In the genomic region with DNA sequence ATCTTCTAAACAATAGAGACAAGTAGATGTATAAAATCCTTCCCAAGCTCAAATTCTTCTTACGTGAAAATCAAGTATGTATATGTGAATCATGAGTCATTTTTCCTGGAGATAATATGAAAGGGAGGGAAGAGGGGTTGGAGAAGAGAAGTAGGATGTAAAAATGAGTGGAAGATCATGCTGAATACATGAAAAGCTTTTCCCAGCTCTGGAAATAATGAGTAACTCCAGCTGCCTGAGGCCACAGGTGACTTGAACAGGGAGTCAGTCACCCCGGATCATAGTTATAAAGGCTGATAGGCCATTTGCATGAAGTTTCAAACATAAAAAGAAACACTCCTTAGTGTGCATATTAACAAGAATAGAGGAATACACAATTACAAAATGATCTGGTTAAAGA, we compare ENCODE assay signal across 19 cellular contexts.
DNase-seq lines count a peak whose midpoint lies in the region; ATAC-seq and TF ChIP-seq lines count a peak whose summit lies in the region.
"Had no signal": no experiment of that assay in that cellular context is flagged by ENCODE, and none has a peak within 500 bp of the region (broad histone marks: within the 10 kb centered on the region; RNA-seq: fewer than 3 reads in every experiment).

No MANE protein-coding gene starts in this region.

- DNase-seq in HT1080 (ENCODE audit: low read depth) = peak; percentile 20
- DNase-seq in amniotic epithelial cell (ENCODE audit: low read depth) = peak; percentile 1
- DNase-seq in left kidney (ENCODE audit: low read depth, low spot score) = peak; percentile 19
- no peak for DNase-seq in NCI-H524 (lab: John Stamatoyannopoulos, UW)
- no peak for DNase-seq in MM.1S
- no peak for DNase-seq in amniotic stem cell (lab: John Stamatoyannopoulos, UW)
- DNase-seq: 8988T; CD4-positive, alpha-beta memory T cell; DMS153; DMS79; GF-D8; GOT3; H7; HFFc6 had no signal

- ATAC-seq in esophagus mucosa (peak; percentile 25), GM18858 (IDR thresholded peaks at IDR 0.05; ENCODE audit: unreplicated experiment) (no peak)
- ATAC-seq: HCT116 had no signal

- TF ChIP-seq CTCF in MM.1S (IDR thresholded peaks at IDR 0.05; ENCODE audit: low read length) = no peak

- no peak overlapping the region for H3K4me3 ChIP-seq in MM.1S (ENCODE audit: low read length)
- H3K4me3 ChIP-seq: BLaER1 had no signal

- H2AFZ ChIP-seq in MM.1S (ENCODE audit: low read length) = no peak overlapping the region

- no peak overlapping the region for H3K9ac ChIP-seq in MM.1S (ENCODE audit: low read length)
- H3K9ac ChIP-seq: BLaER1 had no signal

- H4K20me1 ChIP-seq in MM.1S (ENCODE audit: insufficient read depth, low read length) = no peaks in the 10 kb centered on the region
- H4K20me1 ChIP-seq: BLaER1 had no signal

- H3F3A ChIP-seq in MM.1S (ENCODE audit: insufficient read depth, low read length) = no peaks in the 10 kb centered on the region

- H3K27me3 ChIP-seq in MM.1S (replicated peaks; ENCODE audit: insufficient read depth, low read length) = no peaks in the 10 kb centered on the region
- H3K27me3 ChIP-seq: BLaER1 had no signal

- no peak overlapping the region for H3K4me2 ChIP-seq in MM.1S (ENCODE audit: low read depth, low read length)
- H3K4me2 ChIP-seq: BLaER1 had no signal

- H3K36me3 ChIP-seq in MM.1S (replicated peaks; ENCODE audit: insufficient read depth, low read length) = no peaks in the 10 kb centered on the region
- H3K36me3 ChIP-seq: BLaER1 had no signal

- no peak overlapping the region for H3K27ac ChIP-seq in MM.1S (ENCODE audit: low read length)
- H3K27ac ChIP-seq: BLaER1, HL-60 had no signal

- H3K9me3 ChIP-seq in MM.1S (replicated peaks; ENCODE audit: insufficient read depth, low read length) = no peaks in the 10 kb centered on the region
- H3K9me3 ChIP-seq: BLaER1 had no signal

- no peaks in the 10 kb centered on the region for H3K79me2 ChIP-seq in MM.1S (ENCODE audit: low read length)

- no peaks in the 10 kb centered on the region for H3K9me2 ChIP-seq in MM.1S (replicated peaks; ENCODE audit: insufficient read depth, low read length)

- no peaks in the 10 kb centered on the region for H3K4me1 ChIP-seq in MM.1S (ENCODE audit: low read length)
- H3K4me1 ChIP-seq: BLaER1 had no signal

Comparison
In these comparisons a context has a peak if more than half of its experiments do, and no peak if none do; other contexts are left out.
1. DNase-seq: peak in HT1080 (single experiment), amniotic epithelial cell (single experiment) and left kidney (single experiment); none in NCI-H524 (0 of 2), MM.1S (single experiment) and amniotic stem cell (single experiment).